9 cellular contexts compared by ENCODE assay signal in the genomic region with DNA sequence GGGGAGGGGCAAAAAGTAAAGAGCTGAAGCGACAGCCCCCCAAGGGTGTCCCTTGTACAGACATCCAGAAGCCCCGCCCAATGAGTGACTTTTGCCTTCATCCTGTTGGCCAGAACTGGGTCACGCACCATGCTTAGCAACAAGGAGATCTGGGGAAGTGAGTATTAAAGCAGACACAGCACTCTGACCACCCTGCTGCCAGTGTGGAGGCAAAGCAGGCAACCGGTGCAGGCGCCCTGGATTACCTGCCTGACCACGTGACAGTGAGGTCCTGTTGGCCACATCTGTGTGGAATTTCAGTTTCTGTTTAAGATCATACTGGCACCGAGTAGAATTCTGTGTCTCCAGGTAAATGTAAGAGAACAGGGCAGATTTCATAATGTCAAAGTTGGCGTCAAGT. TPM values are rescaled to one million over a fixed set of nuclear protein-coding genes. Genes with fewer than 3 reads are reported as not detected.
DNase-seq lines count a peak whose midpoint lies in the region; ATAC-seq, FAIRE-seq and TF ChIP-seq lines count a peak whose summit lies in the region.
"Had no signal": no experiment of that assay in that cellular context is flagged by ENCODE, and none has a peak within 500 bp of the region (broad histone marks: within the 10 kb centered on the region; RNA-seq: fewer than 3 reads in every experiment).

No MANE protein-coding gene starts in this region.

- peak; percentile 29 for TF ChIP-seq POLR2A in GM18505 (IDR thresholded peaks at IDR 0.05; ENCODE audit: borderline replicate concordance, extremely low read depth, insufficient read depth, insufficient read length)

- peaks cover 1% of the 10 kb centered on the region for H3K36me3 Mint-ChIP-seq in central memory CD8-positive, alpha-beta T cell (ENCODE audit: insufficient read depth)

- TF ChIP-seq CTCF in pancreas (IDR thresholded peaks at IDR 0.05) (no peak), GM13977 (IDR thresholded peaks at IDR 0.05; ENCODE audit: extremely low read depth, insufficient read depth, missing control alignments) (no peak)

- no peaks in the 10 kb centered on the region for H3K9me3 Mint-ChIP-seq in central memory CD8-positive, alpha-beta T cell

- peak; percentile 98 for ATAC-seq in GM18505 (IDR thresholded peaks at IDR 0.05; ENCODE audit: unreplicated experiment)
- peak; percentile 96 for ATAC-seq in GM21619 (IDR thresholded peaks at IDR 0.05; ENCODE audit: unreplicated experiment)
- ATAC-seq in central memory CD8-positive, alpha-beta T cell (replicated peaks; ENCODE audit: extremely low read depth, poor library complexity, severe bottlenecking), result peak; percentile 56
- peak; percentile 99 for ATAC-seq in pancreas
- no peak for ATAC-seq in aorta (ENCODE audit: low FRiP score)

- peak overlapping the region in 3 of 4 donors; percentile 12 to 56 (median 37) for H3K27ac ChIP-seq in pancreas
- H3K27ac ChIP-seq in aorta (ENCODE audit: low read depth in 1 of 2, low read length in 2 of 2), result no peak overlapping the region

- peaks cover 5% of the 10 kb centered on the region for H3K4me1 Mint-ChIP-seq in central memory CD8-positive, alpha-beta T cell

- no peaks in the 10 kb centered on the region for H3K9me3 ChIP-seq in pancreas
- no peaks in the 10 kb centered on the region for H3K9me3 ChIP-seq in aorta (ENCODE audit: control insufficient read depth, low read length)

- no peaks in the 10 kb centered on the region for H3K4me1 ChIP-seq in pancreas
- no peaks in the 10 kb centered on the region for H3K4me1 ChIP-seq in aorta (ENCODE audit: control insufficient read depth in 1 of 2, insufficient read depth in 2 of 2, low read length in 2 of 2)

- no peak overlapping the region for H3K27ac Mint-ChIP-seq in central memory CD8-positive, alpha-beta T cell (ENCODE audit: low read depth)

- H3K36me3 ChIP-seq in pancreas, result no peaks in the 10 kb centered on the region
- no peaks in the 10 kb centered on the region for H3K36me3 ChIP-seq in aorta (ENCODE audit: control insufficient read depth in 1 of 2, insufficient read depth in 2 of 2, low read length in 1 of 2)

- DNase-seq in KBM-7, result peak; percentile 59
- no peak for DNase-seq in central memory CD8-positive, alpha-beta T cell (ENCODE audit: low spot score in 2 of 2)
- DNase-seq in pancreas, result peak; percentile 70 to 82 (median 76)
- no peak for DNase-seq in putamen (ENCODE audit: low spot score)
- DNase-seq in GM13977 (ENCODE audit: low spot score), result no peak
- DNase-seq in aorta, result no peak

- in situ Hi-C loops in KBM-7 (cut with MboI; ENCODE audit: low pct_unique_long_range_greater_than_20kb, low sequenced_read_pairs), result no loop called here
- in situ Hi-C loops in GM13977 (cut with MboI; ENCODE audit: low pct_unique_long_range_greater_than_20kb, low sequenced_read_pairs, unreplicated experiment), result no loop called here

- intact Hi-C loops in pancreas (cut with DNase I), result no loop called here
- intact Hi-C loops in aorta (cut with DNase I), result no loop called here

- H3K27me3 Mint-ChIP-seq in central memory CD8-positive, alpha-beta T cell, result no peaks in the 10 kb centered on the region

- WGBS in pancreas, 2 donors, result 6 to 11% methylated on average over 8 of the region's 8 CpGs
- 54 to 55% methylated on average over 8 of the region's 8 CpGs for WGBS in aorta, 2 donors

- H3K4me3 ChIP-seq in pancreas, result peak overlapping the region in 2 of 4 donors; percentile 10 to 27
- H3K4me3 ChIP-seq in aorta (ENCODE audit: low read length in 2 of 2), result no peak overlapping the region

- no peak for FAIRE-seq in pancreas (lab: Jason Lieb, UNC)
- FAIRE-seq: endothelial cell of umbilical vein had no signal

- H3K27me3 ChIP-seq in pancreas, result no peaks in the 10 kb centered on the region
- H3K27me3 ChIP-seq in aorta (ENCODE audit: control insufficient read depth in 1 of 2, insufficient read depth in 2 of 2, low read length in 1 of 2), result no peaks in the 10 kb centered on the region

- no peak overlapping the region for H3K4me3 Mint-ChIP-seq in central memory CD8-positive, alpha-beta T cell

RNA-seq across cellular contexts. Expression of a gene that starts 21.6 kb away (rescaled TPM):
- total RNA-seq in pancreas (10 to 100 TPM; 13.3 to 21.3 (median 15.4) TPM), aorta (10 to 100 TPM; 22.9 to 37.9 TPM)
- polyA plus RNA-seq in pancreas (10 to 100 TPM; 15.6 to 19.6 TPM), aorta (10 to 100 TPM; 15.4 to 20.3 TPM)

Comparison
In these comparisons a context has a peak if more than half of its experiments do, and no peak if none do; other contexts are left out.
1. DNase-seq: peak in KBM-7 (single experiment) and pancreas (6 of 6); none in central memory CD8-positive, alpha-beta T cell (0 of 2), putamen (single experiment), GM13977 (single experiment) and aorta (0 of 2).
2. H3K27ac ChIP-seq: peak in pancreas (3 of 4); none in aorta (0 of 2).